ENCODE assay signal across 1 cellular context in the genomic region with DNA sequence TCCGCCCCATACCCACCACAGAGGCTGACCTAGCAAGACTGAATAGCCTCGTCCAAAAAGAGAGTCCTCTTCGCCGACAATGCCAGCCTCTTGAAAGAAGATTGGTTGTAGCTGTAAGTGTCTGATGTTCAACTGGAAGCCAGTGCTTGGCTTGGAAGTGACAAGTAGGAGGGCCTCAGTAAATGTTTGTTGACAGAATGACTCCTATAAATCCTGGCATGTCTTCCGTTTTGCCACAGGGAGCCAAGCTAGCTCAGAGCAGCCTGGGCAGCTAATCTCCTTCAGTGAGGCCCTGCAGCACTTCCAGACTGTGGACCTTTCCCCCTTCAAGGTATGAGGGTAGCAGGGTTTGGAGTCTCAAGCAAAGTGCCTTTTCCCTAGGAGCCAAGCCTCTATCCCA.
TF ChIP-seq lines count a peak whose summit lies in the region.

No MANE protein-coding gene starts in this region.

TF ChIP-seq in IMR-90, 13 proteins besides CTCF, POLR2A, EP300 and RAD21:
- TF ChIP-seq, protein P1, sequence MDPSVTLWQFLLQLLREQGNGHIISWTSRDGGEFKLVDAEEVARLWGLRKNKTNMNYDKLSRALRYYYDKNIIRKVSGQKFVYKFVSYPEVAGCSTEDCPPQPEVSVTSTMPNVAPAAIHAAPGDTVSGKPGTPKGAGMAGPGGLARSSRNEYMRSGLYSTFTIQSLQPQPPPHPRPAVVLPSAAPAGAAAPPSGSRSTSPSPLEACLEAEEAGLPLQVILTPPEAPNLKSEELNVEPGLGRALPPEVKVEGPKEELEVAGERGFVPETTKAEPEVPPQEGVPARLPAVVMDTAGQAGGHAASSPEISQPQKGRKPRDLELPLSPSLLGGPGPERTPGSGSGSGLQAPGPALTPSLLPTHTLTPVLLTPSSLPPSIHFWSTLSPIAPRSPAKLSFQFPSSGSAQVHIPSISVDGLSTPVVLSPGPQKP (IDR thresholded peaks at IDR 0.05; ENCODE audit: borderline replicate concordance, low read depth, low read length), result no peak
- TF ChIP-seq, protein P2, sequence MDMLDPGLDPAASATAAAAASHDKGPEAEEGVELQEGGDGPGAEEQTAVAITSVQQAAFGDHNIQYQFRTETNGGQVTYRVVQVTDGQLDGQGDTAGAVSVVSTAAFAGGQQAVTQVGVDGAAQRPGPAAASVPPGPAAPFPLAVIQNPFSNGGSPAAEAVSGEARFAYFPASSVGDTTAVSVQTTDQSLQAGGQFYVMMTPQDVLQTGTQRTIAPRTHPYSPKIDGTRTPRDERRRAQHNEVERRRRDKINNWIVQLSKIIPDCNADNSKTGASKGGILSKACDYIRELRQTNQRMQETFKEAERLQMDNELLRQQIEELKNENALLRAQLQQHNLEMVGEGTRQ (IDR thresholded peaks at IDR 0.05; ENCODE audit: low read depth, low read length), result no peak
- no peak for TF ChIP-seq BHLHE40 (IDR thresholded peaks at IDR 0.05; ENCODE audit: low read depth, low read length)
- no peak for TF ChIP-seq FOS (IDR thresholded peaks at IDR 0.05; ENCODE audit: low read depth, low read length)
- TF ChIP-seq MXI1 (IDR thresholded peaks at IDR 0.05; ENCODE audit: borderline replicate concordance, low read depth, low read length), result no peak
- no peak for TF ChIP-seq MAZ (IDR thresholded peaks at IDR 0.05; ENCODE audit: borderline replicate concordance, low read depth, low read length)
- no peak for TF ChIP-seq NFE2L2 (IDR thresholded peaks at IDR 0.05; ENCODE audit: low read depth, low read length)
- TF ChIP-seq RCOR1 (IDR thresholded peaks at IDR 0.05; ENCODE audit: insufficient replicate concordance, low read length), result no peak
- no peak for TF ChIP-seq SMC3 (IDR thresholded peaks at IDR 0.05; ENCODE audit: low read depth, low read length)
- no peak for TF ChIP-seq MAFK (IDR thresholded peaks at IDR 0.05; ENCODE audit: low read depth, low read length)
TF ChIP-seq in IMR-90: peak in this region for 0.
